In the genomic region with DNA sequence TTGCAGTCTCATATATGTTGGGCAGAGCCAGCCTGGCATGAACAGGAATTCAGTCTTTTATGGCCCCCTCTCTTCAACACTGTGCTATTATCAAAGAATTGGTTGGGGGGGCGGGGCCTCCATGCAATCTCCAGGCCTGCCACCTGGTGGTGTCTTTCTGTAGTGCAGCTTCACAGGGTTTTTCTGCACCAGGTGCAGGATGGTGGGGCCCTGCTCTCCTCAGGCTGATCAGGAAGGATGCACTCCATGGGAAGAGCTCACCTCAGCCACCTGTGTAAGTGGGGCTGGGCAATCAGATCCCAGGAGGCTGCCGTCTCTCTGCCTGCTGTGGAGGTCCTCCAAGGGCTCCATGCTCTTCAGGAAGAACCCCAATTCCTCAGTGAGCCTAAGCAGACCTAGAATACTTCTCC, we compare ENCODE assay signal across 8 cellular contexts. TPM values are rescaled to one million over a fixed set of nuclear protein-coding genes. Genes with fewer than 3 reads are reported as not detected.
DNase-seq lines count a peak whose midpoint lies in the region; ATAC-seq, FAIRE-seq and TF ChIP-seq lines count a peak whose summit lies in the region.

No MANE protein-coding gene starts in this region.

- in situ Hi-C loops in SK-MEL-5 (cut with HindIII; ENCODE audit: low pct_unique_long_range_greater_than_20kb, low sequenced_read_pairs), result no loop called here

- H3K27me3 ChIP-seq in MG63 (no peaks in the 10 kb centered on the region), pancreas (no peaks in the 10 kb centered on the region), upper lobe of right lung (no peaks in the 10 kb centered on the region)

- 17 to 18% methylated on average over 2 of the region's 2 CpGs for WGBS in pancreas, 2 donors

- intact Hi-C loops in pancreas (cut with DNase I) (no loop called here), upper lobe of right lung (cut with DNase I) (no loop called here)

- H3K4me1 ChIP-seq in pancreas, result peaks cover 8 to 23% (median 9%) of the 10 kb centered on the region in 3 donors
- H3K4me1 ChIP-seq in upper lobe of right lung, result peaks cover 70% of the 10 kb centered on the region

- DNase-seq in MG63 (peak; percentile 50), SK-MEL-5 (ENCODE audit: low read depth, low spot score) (peak; percentile 70), frontal cortex (ENCODE audit: low spot score in 2 of 2) (peak; percentile 52 to 77), pancreas (peak; percentile 67 to 89 (median 82)), upper lobe of right lung (peak; percentile 80)
- DNase-seq in activated effector memory CD4-positive, alpha-beta T cell treated with anti-CD3 and anti-CD28 coated beads, Interleukin-2, amount 50 U/mL, for 16 hours, result peak; percentile 94

- H3K9me3 ChIP-seq in MG63 (no peaks in the 10 kb centered on the region), pancreas (no peaks in the 10 kb centered on the region), upper lobe of right lung (no peaks in the 10 kb centered on the region)

- H3K36me3 ChIP-seq in MG63 (peaks cover 43% of the 10 kb centered on the region), pancreas (no peaks in the 10 kb centered on the region), upper lobe of right lung (no peaks in the 10 kb centered on the region)

- TF ChIP-seq CTCF in pancreas (IDR thresholded peaks at IDR 0.05) (peak; percentile 83 to 94 (median 92)), upper lobe of right lung (IDR thresholded peaks at IDR 0.05) (peak; percentile 93)

- H3K4me3 ChIP-seq in MG63, result no peak overlapping the region
- H3K4me3 ChIP-seq in pancreas, result no peak overlapping the region
- no peak overlapping the region for H3K4me3 ChIP-seq in upper lobe of right lung

- H3K27ac ChIP-seq in pancreas, result no peak overlapping the region
- no peak overlapping the region for H3K27ac ChIP-seq in upper lobe of right lung

- FAIRE-seq in G401.6 (lab: Jason Lieb, UNC), result peak; percentile 72
- no peak for FAIRE-seq in frontal cortex (lab: Jason Lieb, UNC)
- FAIRE-seq in pancreas (lab: Jason Lieb, UNC), result no peak

- peak; percentile 44 to 75 (median 68) for ATAC-seq in pancreas
- peak; percentile 74 for ATAC-seq in upper lobe of right lung
- ATAC-seq in GM18498 (IDR thresholded peaks at IDR 0.05; ENCODE audit: unreplicated experiment), result no peak

RNA-seq across cellular contexts. Expression of gene STK40, which starts 16.7 kb away (rescaled TPM):
- total RNA-seq in MG63 (2014; rRNA removed; shearing (Covaris generic); ENCODE audit: low replicate concordance), result 10.0 and 13.2 TPM in 2 replicates
- total RNA-seq in SK-MEL-5 (2014; rRNA removed; shearing (Covaris generic)), result 14.5 and 14.6 TPM in 2 replicates
- 55.8 TPM in 2 replicates for polyA plus RNA-seq in SK-MEL-5 (2015; cell fraction: cytosol; rRNA removed)
- 29.8 and 36.3 TPM in 2 replicates for polyA plus RNA-seq in SK-MEL-5 (2015; cell fraction: nucleus; rRNA removed)
- total RNA-seq in frontal cortex (10.6 TPM), pancreas (10 to 100 TPM; 32.9 to 68.1 (median 40.8) TPM), upper lobe of right lung (78.9 TPM)
- polyA plus RNA-seq in pancreas, result 10 to 100 TPM; 21.2 to 26.2 TPM

RNA-seq across cellular contexts. Expression of gene LSM10, which starts 28.6 kb away (rescaled TPM):
- total RNA-seq in MG63 (2014; rRNA removed; shearing (Covaris generic); ENCODE audit: low replicate concordance), result 32.0 and 53.7 TPM in 2 replicates
- 5.3 and 6.3 TPM in 2 replicates for total RNA-seq in SK-MEL-5 (2014; rRNA removed; shearing (Covaris generic))
- 73.2 and 77.8 TPM in 2 replicates for polyA plus RNA-seq in SK-MEL-5 (2015; cell fraction: cytosol; rRNA removed)
- polyA plus RNA-seq in SK-MEL-5 (2015; cell fraction: nucleus; rRNA removed), result 11.9 and 16.9 TPM in 2 replicates
- total RNA-seq in frontal cortex, result 3.3 TPM
- 10 to 100 TPM in 5 of 6 donors, 1 to 10 TPM in 1; 9.5 to 16.4 (median 13.5) TPM for total RNA-seq in pancreas
- 10 to 100 TPM; 21.4 to 26.9 TPM for polyA plus RNA-seq in pancreas
- total RNA-seq in upper lobe of right lung, result 39.4 TPM

RNA-seq across cellular contexts. Expression of gene EVA1B, which starts 45.6 kb away (rescaled TPM):
- total RNA-seq in MG63 (2014; rRNA removed; shearing (Covaris generic); ENCODE audit: low replicate concordance), result 1.9 and 7.0 TPM in 2 replicates
- total RNA-seq in SK-MEL-5 (2014; rRNA removed; shearing (Covaris generic)), result 2.8 and 5.2 TPM in 2 replicates
- polyA plus RNA-seq in SK-MEL-5 (2015; cell fraction: cytosol; rRNA removed), result 6.8 and 7.6 TPM in 2 replicates
- 0.84 and 1.9 TPM in 2 replicates for polyA plus RNA-seq in SK-MEL-5 (2015; cell fraction: nucleus; rRNA removed)
- total RNA-seq in frontal cortex (3.7 TPM), pancreas (10 to 100 TPM in 1 of 6 donors, 1 to 10 TPM in 5; 3.3 to 11.4 (median 3.9) TPM), upper lobe of right lung (27.2 TPM)
- 10 to 100 TPM; 13.3 to 14.0 TPM for polyA plus RNA-seq in pancreas
